8 cellular contexts compared by ENCODE assay signal in the genomic region with DNA sequence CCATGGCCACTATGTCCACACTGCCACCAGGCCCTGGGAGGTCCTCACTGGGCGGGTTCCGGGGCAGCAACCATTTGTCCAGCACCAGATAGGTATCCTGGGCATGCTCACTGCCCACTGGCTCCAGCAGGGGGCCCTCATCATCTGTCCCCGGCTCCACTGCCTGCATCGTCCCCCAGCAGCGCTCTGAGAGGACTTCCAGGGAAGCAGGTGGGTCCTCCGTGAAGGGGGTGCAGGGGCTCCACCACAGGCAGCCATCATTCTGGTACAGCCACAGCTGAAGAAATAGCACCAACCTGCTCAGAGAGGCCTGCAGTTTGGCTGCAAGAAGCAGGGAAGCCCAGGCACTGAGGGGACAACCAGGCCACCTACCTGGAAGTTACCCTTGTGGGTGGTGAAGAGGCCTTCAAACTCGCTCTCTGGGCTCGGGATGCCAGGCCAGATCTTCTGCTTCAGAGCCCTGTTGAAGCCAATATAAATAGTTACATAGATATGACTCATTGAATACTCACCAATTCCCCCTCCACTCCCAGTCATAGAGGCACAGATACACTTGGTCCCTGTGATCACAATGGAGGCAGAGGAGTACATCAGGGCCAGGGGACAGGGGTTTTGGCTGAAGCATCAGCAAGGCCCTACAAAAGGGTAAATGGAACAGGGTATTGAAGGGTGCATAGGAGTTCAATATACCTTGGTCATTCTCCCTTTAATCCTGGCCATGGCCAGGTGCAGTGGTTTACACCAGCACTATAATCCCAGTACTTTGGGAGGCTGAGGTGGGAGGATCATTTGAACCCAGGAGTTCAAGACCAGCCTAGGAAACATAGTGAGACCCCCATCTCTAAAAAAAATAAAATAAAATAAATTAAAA. TPM values are rescaled to one million over a fixed set of nuclear protein-coding genes. Genes with fewer than 3 reads are reported as not detected.
A peak's percentile ranks its signal among the peaks of the same experiment; 100 is the strongest.
DNase-seq lines count a peak whose midpoint lies in the region; TF ChIP-seq lines count a peak whose summit lies in the region.

No MANE protein-coding gene starts in this region.

- peak overlapping the region in 2 of 4 donors; percentile 2 to 39 for H3K27ac ChIP-seq in tibial nerve
- H3K27ac ChIP-seq in CD8-positive, alpha-beta memory T cell (ENCODE audit: low read depth, low read length): no peak overlapping the region

- peaks cover 0 to 73% (median 37%) of the 10 kb centered on the region in 4 donors for H3K4me1 ChIP-seq in tibial nerve
- H3K4me1 ChIP-seq in CD8-positive, alpha-beta memory T cell (ENCODE audit: insufficient read depth, low read length): peaks cover 61% of the 10 kb centered on the region

- DNase-seq in activated CD8-positive, alpha-beta memory T cell treated with anti-CD3 and anti-CD28 coated beads, Interleukin-2, amount 50 U/mL, for 48 hours: peak; percentile 61
- no peak for DNase-seq in activated CD8-positive, alpha-beta memory T cell treated with anti-CD3 and anti-CD28 coated beads, Interleukin-2, amount 50 U/mL, for 4 hours
- DNase-seq in NCI-H1092 (lab: John Stamatoyannopoulos, UW) (peak; percentile 23), amniotic stem cell (lab: John Stamatoyannopoulos, UW) (peak; percentile 49), immature natural killer cell (no peak), tibial nerve (ENCODE audit: low spot score in 2 of 2) (peak in 1 of 2 donors; percentile 35), NCI-H2171 (lab: John Stamatoyannopoulos, UW) (no peak)
- DNase-seq in CD8-positive, alpha-beta memory T cell: no peak

- peaks cover 9 to 22% (median 16%) of the 10 kb centered on the region in 3 donors for H3K27me3 Mint-ChIP-seq in immature natural killer cell (ENCODE audit: low read depth in 3 of 3)
- H3K27me3 Mint-ChIP-seq in CD8-positive, alpha-beta memory T cell: peaks cover 10 to 11% of the 10 kb centered on the region in 2 donors

- 32 to 39% methylated on average over 8 of the region's 8 CpGs for WGBS in tibial nerve, 2 donors

- POLR2A ChIA-PET in CD8-positive, alpha-beta memory T cell (lab: Charles Lee): interaction anchor here (0.6 to 1.3 kb wide), 2 partner anchors 10 to 387 kb away, joined by 3 to 5 read pairs; no protein-coding TSS in a partner anchor

- H3K36me3 ChIP-seq in tibial nerve: peaks cover 0 to 6% (median 0%) of the 10 kb centered on the region in 3 donors
- no peaks in the 10 kb centered on the region for H3K36me3 ChIP-seq in CD8-positive, alpha-beta memory T cell (ENCODE audit: insufficient read depth, low read length)

- CTCF ChIA-PET in CD8-positive, alpha-beta memory T cell (lab: Charles Lee): interaction anchor here (0.9 to 1.4 kb wide), 2 partner anchors 30 to 57 kb away, joined by 3 read pairs; a partner anchor contains a TSS

- H3K27ac Mint-ChIP-seq in immature natural killer cell: peak overlapping the region in 1 of 6 donors; percentile 44
- peak overlapping the region in 3 of 8 donors; percentile 34 to 89 (median 80) for H3K27ac Mint-ChIP-seq in CD8-positive, alpha-beta memory T cell

- TF ChIP-seq EP300 in tibial nerve (IDR thresholded peaks at IDR 0.05): no peak

- H3K4me3 Mint-ChIP-seq in immature natural killer cell: peak overlapping the region in 3 of 5 donors; percentile 17 to 50 (median 21)
- H3K4me3 Mint-ChIP-seq in CD8-positive, alpha-beta memory T cell: peak overlapping the region in 3 of 7 donors; percentile 25 to 52 (median 45)

- no peaks in the 10 kb centered on the region for H3K9me3 ChIP-seq in tibial nerve
- no peaks in the 10 kb centered on the region for H3K9me3 ChIP-seq in CD8-positive, alpha-beta memory T cell (ENCODE audit: low read length)

- TF ChIP-seq POLR2A in tibial nerve (IDR thresholded peaks at IDR 0.05): no peak

- H3K4me3 ChIP-seq in tibial nerve: no peak overlapping the region
- H3K4me3 ChIP-seq in CD8-positive, alpha-beta memory T cell (ENCODE audit: low read length): no peak overlapping the region

- peak; percentile 21 to 55 (median 32) for TF ChIP-seq CTCF in tibial nerve (IDR thresholded peaks at IDR 0.05)

- no peaks in the 10 kb centered on the region for H3K9me3 Mint-ChIP-seq in immature natural killer cell
- H3K9me3 Mint-ChIP-seq in CD8-positive, alpha-beta memory T cell: peaks cover 0 to 3% (median 0%) of the 10 kb centered on the region in 5 donors

- H3K27me3 ChIP-seq in tibial nerve: peaks cover 0 to 23% of the 10 kb centered on the region in 2 donors
- peaks cover 5% of the 10 kb centered on the region for H3K27me3 ChIP-seq in CD8-positive, alpha-beta memory T cell (ENCODE audit: insufficient read depth, low read length, poor library complexity, severe bottlenecking)

- peaks cover 28 to 37% of the 10 kb centered on the region in 2 donors for H3K4me1 Mint-ChIP-seq in immature natural killer cell
- peaks cover 34 to 53% (median 42%) of the 10 kb centered on the region in 3 donors for H3K4me1 Mint-ChIP-seq in CD8-positive, alpha-beta memory T cell

- peaks cover 4% of the 10 kb centered on the region in 3 donors for H3K36me3 Mint-ChIP-seq in immature natural killer cell
- H3K36me3 Mint-ChIP-seq in CD8-positive, alpha-beta memory T cell: peaks cover 4 to 11% (median 8%) of the 10 kb centered on the region in 3 donors

RNA-seq across cellular contexts. Expression of a gene that starts 4.1 kb away (rescaled TPM):
- polyA plus RNA-seq in immature natural killer cell: 1 to 10 TPM; 7.0 to 8.7 (median 8.3) TPM
- 1 to 10 TPM; 2.3 to 5.7 (median 2.8) TPM for total RNA-seq in tibial nerve
- total RNA-seq in CD8-positive, alpha-beta memory T cell: 1 to 10 TPM; 2.1 to 2.2 TPM
- 7.0 TPM for polyA plus RNA-seq in CD8-positive, alpha-beta memory T cell

RNA-seq across cellular contexts. Expression of a gene that starts 5.6 kb away (rescaled TPM):
- 1 to 10 TPM; 3.6 to 5.8 (median 5.4) TPM for polyA plus RNA-seq in immature natural killer cell
- 10 to 100 TPM in 1 of 4 donors, 1 to 10 TPM in 3; 3.5 to 10.0 (median 7.5) TPM for total RNA-seq in tibial nerve
- total RNA-seq in CD8-positive, alpha-beta memory T cell: 1 to 10 TPM; 3.4 to 3.6 TPM
- polyA plus RNA-seq in CD8-positive, alpha-beta memory T cell: 8.0 TPM

RNA-seq across cellular contexts. Expression of a gene that starts 23.3 kb away (rescaled TPM):
- 1 to 10 TPM; 1.2 to 2.7 (median 1.8) TPM for polyA plus RNA-seq in immature natural killer cell
- total RNA-seq in tibial nerve: 10 to 100 TPM; 20.1 to 82.2 (median 33.8) TPM
- total RNA-seq in CD8-positive, alpha-beta memory T cell: 1 to 10 TPM; 2.1 to 2.2 TPM
- 1.2 TPM for polyA plus RNA-seq in CD8-positive, alpha-beta memory T cell

RNA-seq across cellular contexts. Expression of a gene that starts 32.2 kb away (rescaled TPM):
- polyA plus RNA-seq in immature natural killer cell: 10 to 100 TPM; 26.5 to 32.4 (median 28.8) TPM
- 10 to 100 TPM; 23.2 to 33.7 (median 30.8) TPM for total RNA-seq in tibial nerve
- 10 to 100 TPM; 14.2 to 14.6 TPM for total RNA-seq in CD8-positive, alpha-beta memory T cell
- 30.1 TPM for polyA plus RNA-seq in CD8-positive, alpha-beta memory T cell

RNA-seq across cellular contexts. Expression of a gene that starts 32.5 kb away (rescaled TPM):
- 10 to 100 TPM; 73.3 to 91.2 (median 81.4) TPM for polyA plus RNA-seq in immature natural killer cell
- total RNA-seq in tibial nerve: 100 to 1,000 TPM; 145 to 238 (median 189) TPM
- 10 to 100 TPM; 24.8 to 30.5 TPM for total RNA-seq in CD8-positive, alpha-beta memory T cell
- polyA plus RNA-seq in CD8-positive, alpha-beta memory T cell: 75.9 TPM

Comparison
In these comparisons a context has a peak if more than half of its experiments do, and no peak if none do; other contexts are left out.
1. DNase-seq: peak in activated CD8-positive, alpha-beta memory T cell treated with anti-CD3 and anti-CD28 coated beads, Interleukin-2, amount 50 U/mL, for 48 hours (single experiment), NCI-H1092 (single experiment) and amniotic stem cell (single experiment); none in activated CD8-positive, alpha-beta memory T cell treated with anti-CD3 and anti-CD28 coated beads, Interleukin-2, amount 50 U/mL, for 4 hours (single experiment), immature natural killer cell (0 of 3), CD8-positive, alpha-beta memory T cell (0 of 5) and NCI-H2171 (single experiment).
2. RNA of a gene that starts 23.3 kb away (total RNA-seq): 20.1 to 82.2 TPM in tibial nerve; 2.1 to 2.2 TPM in CD8-positive, alpha-beta memory T cell; every median in the first group is over 4 times any median in the second.